8 cellular contexts compared by ENCODE assay signal in genomic region chr19:1848399-1849131, GRCh38. TPM values are rescaled to one million over a fixed set of nuclear protein-coding genes. Genes with fewer than 3 reads are reported as not detected.
DNase-seq lines count a peak whose midpoint lies in the region; ATAC-seq and TF ChIP-seq lines count a peak whose summit lies in the region.

Gene REXO1 (minus strand): TSS chr19:1848483. CDS start chr19:1848358, 125 bp downstream.

- peak; percentile 92 for DNase-seq in Daoy (ENCODE audit: low read depth)
- peak; percentile 88 to 91 for DNase-seq in Kasumi-1 (lab: John Stamatoyannopoulos, UW)
- DNase-seq in RKO (ENCODE audit: low spot score) = peak; percentile 91
- peak; percentile 94 for DNase-seq in activated T-helper 1 cell treated with Interleukin-2 at 50 U/mL for 16 hours (ENCODE audit: low read depth)
- peak; percentile 87 to 94 for DNase-seq in fibroblast of lung (ENCODE audit: low read depth in 2 of 2)
- peak; percentile 94 to 100 (median 98) for DNase-seq in naive thymus-derived CD8-positive, alpha-beta T cell
- peak; percentile 94 to 99 (median 98) for DNase-seq in stimulated activated naive CD4-positive, alpha-beta T cell (lab: John Stamatoyannopoulos, UW)

- H3K27me3 Mint-ChIP-seq in naive thymus-derived CD8-positive, alpha-beta T cell = no peaks in the 10 kb centered on the region

- peak within 1 kb of the TSS; percentile 59 for H2AFZ ChIP-seq in fibroblast of lung (ENCODE audit: low read length)

- TF ChIP-seq CTCF in fibroblast of lung (conservative IDR thresholded peaks at IDR 0.05 in 1 of 2, IDR thresholded peaks at IDR 0.05 in 1 of 2; ENCODE audit: low read depth in 1 of 2, low read length in 2 of 2) = peak; percentile 85 to 87

- no peaks in the 10 kb centered on the region for H3K27me3 ChIP-seq in fibroblast of lung (ENCODE audit: control insufficient read depth, insufficient read depth, low read length)

- peak within 1 kb of the TSS; percentile 79 to 92 (median 88) for H3K4me3 Mint-ChIP-seq in naive thymus-derived CD8-positive, alpha-beta T cell

- peaks cover 0 to 6% (median 0%) of the 10 kb centered on the region in 3 donors for H3K36me3 Mint-ChIP-seq in naive thymus-derived CD8-positive, alpha-beta T cell

- H3K4me2 ChIP-seq in fibroblast of lung (ENCODE audit: extremely low read depth, insufficient read depth, low read length) = peak within 1 kb of the TSS; percentile 97

- no peaks in the 10 kb centered on the region for H4K20me1 ChIP-seq in fibroblast of lung (ENCODE audit: control insufficient read depth, extremely low read depth, insufficient read depth, low read length)

- peak within 1 kb of the TSS; percentile 88 to 96 (median 94) for H3K27ac Mint-ChIP-seq in naive thymus-derived CD8-positive, alpha-beta T cell

- peak within 1 kb of the TSS; percentile 100 for H3K9ac ChIP-seq in fibroblast of lung (ENCODE audit: insufficient read depth, low read length)

- no peaks in the 10 kb centered on the region for H3K9me3 Mint-ChIP-seq in naive thymus-derived CD8-positive, alpha-beta T cell

- H3K9me3 ChIP-seq in fibroblast of lung (ENCODE audit: control insufficient read depth, insufficient read depth, low read depth, low read length) = no peaks in the 10 kb centered on the region

- ATAC-seq in GM21825 (IDR thresholded peaks at IDR 0.05; ENCODE audit: unreplicated experiment) = peak; percentile 56
- ATAC-seq in naive thymus-derived CD8-positive, alpha-beta T cell = peak; percentile 66 to 74

- H3K4me1 ChIP-seq in fibroblast of lung (ENCODE audit: control insufficient read depth, extremely low read depth, insufficient read depth, low read length) = peaks cover 16% of the 10 kb centered on the region

- peak within 1 kb of the TSS; percentile 95 for H3K27ac ChIP-seq in fibroblast of lung (ENCODE audit: insufficient read depth, low read length)

- POLR2A ChIA-PET in naive thymus-derived CD8-positive, alpha-beta T cell (lab: Charles Lee) = interaction anchor here (0.5 to 1.4 kb wide), 8 partner anchors 9 to 579 kb away, joined by 3 to 8 read pairs (median 3); partner anchors contain the start of gene CIRBP

- H3K79me2 ChIP-seq in fibroblast of lung (ENCODE audit: control insufficient read depth, insufficient read depth, low read length) = peaks cover 50% of the 10 kb centered on the region

- H3K4me1 Mint-ChIP-seq in naive thymus-derived CD8-positive, alpha-beta T cell = peaks cover 26 to 71% (median 67%) of the 10 kb centered on the region in 4 donors

- H3K4me3 ChIP-seq in fibroblast of lung (replicated peaks in 1 of 4; ENCODE audit: control extremely low read depth in 1 of 4, insufficient read depth in 1 of 4, low read depth in 3 of 4, low read length in 4 of 4) = peak within 1 kb of the TSS; percentile 81 to 91 (median 86)

- H3K36me3 ChIP-seq in fibroblast of lung (ENCODE audit: control insufficient read depth, insufficient read depth, low read length) = peaks cover 7% of the 10 kb centered on the region

RNA-seq across cellular contexts. Expression of gene REXO1, which starts in this region (rescaled TPM):
- 8.1 and 11.3 TPM in 2 replicates for total RNA-seq in Daoy (2014; rRNA removed; shearing (Covaris generic))
- total RNA-seq in fibroblast of lung = 4.1 and 6.8 TPM in 2 replicates
- polyA plus RNA-seq in fibroblast of lung = 6.1 and 12.0 TPM in 2 replicates
- polyA plus RNA-seq in fibroblast of lung (2012) = 12.0 and 20.9 TPM in 2 replicates
- polyA minus RNA-seq in fibroblast of lung (ENCODE audit: low replicate concordance) = 39.0 and 40.1 TPM in 2 replicates
- total RNA-seq in naive thymus-derived CD8-positive, alpha-beta T cell = 10 to 100 TPM; 78.1 to 86.2 TPM
- 1 to 10 TPM; 2.7 to 6.8 (median 3.1) TPM for polyA plus RNA-seq in naive thymus-derived CD8-positive, alpha-beta T cell

Comparison
In these comparisons a context has a peak if more than half of its experiments do, and no peak if none do; other contexts are left out.
1. Peak in every context shown above with its lines: DNase-seq, ATAC-seq, H3K4me3 ChIP-seq and H3K27ac ChIP-seq.